ENCODE assay signal across 8 cellular contexts in genomic region chr1:31705080-31705866, GRCh38. TPM values are rescaled to one million over a fixed set of nuclear protein-coding genes. Genes with fewer than 3 reads are reported as not detected.
DNase-seq lines count a peak whose midpoint lies in the region; ATAC-seq, FAIRE-seq and TF ChIP-seq lines count a peak whose summit lies in the region.

No MANE protein-coding gene starts in this region.

- ATAC-seq in activated naive CD8-positive, alpha-beta T cell treated with anti-CD3 and anti-CD28 coated beads, Interleukin-2, amount 50 U/mL, for 24 hours, result peak; percentile 76
- no peak for ATAC-seq in GM21381 (IDR thresholded peaks at IDR 0.05; ENCODE audit: unreplicated experiment)

- no peaks in the 10 kb centered on the region for H3K36me3 Mint-ChIP-seq in activated naive CD8-positive, alpha-beta T cell treated with anti-CD3 and anti-CD28 coated beads, Interleukin-2, amount 50 U/mL, for 24 hours (ENCODE audit: low read depth)

- no peaks in the 10 kb centered on the region for H3K9me3 ChIP-seq in SJSA1 (replicated peaks)
- no peaks in the 10 kb centered on the region for H3K9me3 ChIP-seq in iPS-18a (ENCODE audit: control insufficient read depth, low read depth, low read length)

- peak overlapping the region; percentile 9 for H3K4me3 Mint-ChIP-seq in activated naive CD8-positive, alpha-beta T cell treated with anti-CD3 and anti-CD28 coated beads, Interleukin-2, amount 50 U/mL, for 24 hours

- H3K27me3 ChIP-seq in SJSA1 (replicated peaks) (no peaks in the 10 kb centered on the region), iPS-18a (ENCODE audit: control insufficient read depth, insufficient read depth, low read length) (peaks cover 13% of the 10 kb centered on the region)

- no peaks in the 10 kb centered on the region for H3K9me3 Mint-ChIP-seq in activated naive CD8-positive, alpha-beta T cell treated with anti-CD3 and anti-CD28 coated beads, Interleukin-2, amount 50 U/mL, for 24 hours

- H3K36me3 ChIP-seq in SJSA1 (peaks cover 27% of the 10 kb centered on the region), iPS-18a (ENCODE audit: control insufficient read depth, low read depth, low read length) (no peaks in the 10 kb centered on the region)

- no peak for FAIRE-seq in GM12892 (lab: Jason Lieb, UNC)

- H3K4me1 Mint-ChIP-seq in activated naive CD8-positive, alpha-beta T cell treated with anti-CD3 and anti-CD28 coated beads, Interleukin-2, amount 50 U/mL, for 24 hours, result peaks cover 46% of the 10 kb centered on the region

- peak overlapping the region; percentile 16 for H3K9ac ChIP-seq in iPS-18a (ENCODE audit: low read length)

- H3K4me1 ChIP-seq in SJSA1 (replicated peaks) (peaks cover 94% of the 10 kb centered on the region), iPS-18a (ENCODE audit: control insufficient read depth, low read depth, low read length) (peaks cover 13% of the 10 kb centered on the region)

- DNase-seq in GM12892 (ENCODE audit: insufficient read length), result peak; percentile 61
- DNase-seq in SJSA1 (ENCODE audit: low read depth in 1 of 2, low spot score in 2 of 2), result peak; percentile 83 to 95
- peak; percentile 83 for DNase-seq in activated naive CD8-positive, alpha-beta T cell treated with anti-CD3 and anti-CD28 coated beads, Interleukin-2, amount 50 U/mL, for 24 hours
- DNase-seq in stimulated activated CD4-positive, alpha-beta T cell treated with anti-CD3 and anti-CD28 coated beads, Interleukin-15, amount 100 ng/mL, for 24 hours, result peak; percentile 82
- no peak for DNase-seq in occipital lobe (lab: John Stamatoyannopoulos, UW)
- no peak for DNase-seq in NCI-H2171 treated with DMSO at 0.1 percent for 48 hours (lab: John Stamatoyannopoulos, UW)

- peak overlapping the region; percentile 90 for H3K27ac ChIP-seq in SJSA1
- no peak overlapping the region for H3K27ac ChIP-seq in iPS-18a (ENCODE audit: low read length)

- H3K27me3 Mint-ChIP-seq in activated naive CD8-positive, alpha-beta T cell treated with anti-CD3 and anti-CD28 coated beads, Interleukin-2, amount 50 U/mL, for 24 hours, result peaks cover 47% of the 10 kb centered on the region

- H3K27ac Mint-ChIP-seq in activated naive CD8-positive, alpha-beta T cell treated with anti-CD3 and anti-CD28 coated beads, Interleukin-2, amount 50 U/mL, for 24 hours, result peak overlapping the region; percentile 55

- no peak for TF ChIP-seq POLR2A in GM12892 (IDR thresholded peaks at IDR 0.05; ENCODE audit: low read depth, low read length)

- H3K4me3 ChIP-seq in SJSA1, result no peak overlapping the region; the same call in 1 of the 2 replicates
- peak overlapping the region; percentile 11 for H3K4me3 ChIP-seq in iPS-18a (ENCODE audit: low read length)

RNA-seq across cellular contexts. Expression of gene COL16A1, which starts 1.5 kb away (rescaled TPM):
- 0.36 TPM for polyA plus RNA-seq in GM12892 (2012; ENCODE audit: missing spikeins)
- 365 and 404 TPM in 2 replicates for total RNA-seq in SJSA1 (2014; rRNA removed; shearing (Covaris generic))
- total RNA-seq in occipital lobe, result 5.8 TPM

RNA-seq across cellular contexts. Expression of gene ADGRB2, which starts 58.9 kb away (rescaled TPM):
- polyA plus RNA-seq in GM12892 (2012; ENCODE audit: missing spikeins), result 0.08 TPM
- total RNA-seq in SJSA1 (2014; rRNA removed; shearing (Covaris generic)), result 15.4 and 15.8 TPM in 2 replicates
- total RNA-seq in occipital lobe, result 75.0 TPM

Comparison
In these comparisons a context has a peak if more than half of its experiments do, and no peak if none do; other contexts are left out.
1. DNase-seq: peak in GM12892 (single experiment), SJSA1 (2 of 2), activated naive CD8-positive, alpha-beta T cell treated with anti-CD3 and anti-CD28 coated beads, Interleukin-2, amount 50 U/mL, for 24 hours (single experiment) and stimulated activated CD4-positive, alpha-beta T cell treated with anti-CD3 and anti-CD28 coated beads, Interleukin-15, amount 100 ng/mL, for 24 hours (single experiment); none in occipital lobe (single experiment) and NCI-H2171 treated with DMSO at 0.1 percent for 48 hours (single experiment).
2. RNA of gene COL16A1, which starts 1.5 kb away (total RNA-seq): 365 to 404 TPM in SJSA1; 5.8 TPM in occipital lobe (single experiment); every median in the first group is over 10 times any median in the second.